ENCODE assay signal across 12 cellular contexts in the genomic region with DNA sequence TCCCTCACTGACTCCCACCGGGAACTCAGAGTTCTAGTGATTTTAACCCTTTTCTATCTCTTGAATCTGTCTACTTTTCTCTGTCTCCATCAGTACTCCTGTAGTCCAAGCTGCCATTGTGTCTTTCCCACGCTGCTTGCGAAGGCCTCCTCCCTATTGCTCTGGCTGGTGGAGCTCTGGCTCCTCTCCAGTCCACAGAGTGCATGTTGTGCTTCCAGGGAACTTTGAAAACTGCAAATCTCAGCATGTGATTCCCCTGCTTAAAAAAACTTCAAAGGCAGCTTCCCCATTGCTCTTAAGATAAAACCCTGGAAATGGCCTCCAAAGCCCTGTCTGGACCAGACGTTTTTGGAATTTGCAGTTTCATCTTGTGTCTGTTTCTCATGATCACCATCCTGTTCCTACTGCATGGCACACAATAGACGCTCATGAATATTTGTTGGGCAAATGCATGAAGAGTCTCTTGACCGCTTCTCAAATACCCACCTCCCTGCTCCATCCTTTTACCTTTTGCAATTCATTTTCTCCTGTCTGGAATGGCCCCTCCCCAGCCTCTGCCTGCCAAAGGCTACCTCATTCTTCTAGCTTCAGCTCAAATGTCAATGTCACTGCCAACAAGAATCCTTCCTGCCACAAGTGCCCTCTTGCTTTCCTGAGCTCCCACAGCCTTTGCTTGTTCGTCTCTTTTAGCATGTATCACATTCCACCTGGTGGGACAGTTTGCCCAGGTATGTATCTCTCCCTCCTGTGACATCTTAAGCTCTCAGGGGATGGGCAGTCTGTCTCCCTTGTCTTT.
DNase-seq lines count a peak whose midpoint lies in the region; ATAC-seq and TF ChIP-seq lines count a peak whose summit lies in the region.
"Had no signal": no experiment of that assay in that cellular context is flagged by ENCODE, and none has a peak within 500 bp of the region (broad histone marks: within the 10 kb centered on the region; RNA-seq: fewer than 3 reads in every experiment).

No MANE protein-coding gene starts in this region.

- H3K4me1 Mint-ChIP-seq in neural crest cell, result peaks cover 10% of the 10 kb centered on the region

- no peak for TF ChIP-seq EP300 in SK-N-SH (IDR thresholded peaks at IDR 0.05; ENCODE audit: borderline replicate concordance in 1 of 2, low read depth in 1 of 2, low read length in 1 of 2)

- DNase-seq in SK-N-SH (no peak), fibroblast of the aortic adventitia (ENCODE audit: low read depth) (peak; percentile 73), neural crest cell (ENCODE audit: low read depth, low spot score) (no peak), ureter (ENCODE audit: low spot score) (peak; percentile 59), HT-29 (ENCODE audit: low spot score) (no peak)
- DNase-seq: NCI-H526 treated with DMSO at 0.1 percent for 48 hours had no signal

- peaks cover 0 to 15% of the 10 kb centered on the region in 2 experiments for H3K36me3 ChIP-seq in SK-N-SH (replicated peaks in 1 of 2; ENCODE audit: control insufficient read depth in 1 of 2, insufficient read depth in 2 of 2, low read length in 1 of 2)

- peaks cover 14 to 41% of the 10 kb centered on the region in 2 experiments for H3K4me1 ChIP-seq in SK-N-SH (ENCODE audit: control insufficient read depth in 1 of 2, insufficient read depth in 2 of 2, low read depth in 1 of 2, low read length in 1 of 2)

- H2AFZ ChIP-seq in SK-N-SH (ENCODE audit: low read depth), result peak overlapping the region; percentile 19; the same call in 1 of the 2 replicates

- POLR2A ChIA-PET in SK-N-SH (lab: Yijun Ruan, JAX), result no interaction called here

- peaks cover 14% of the 10 kb centered on the region for H3F3A ChIP-seq in SK-N-SH (replicated peaks; ENCODE audit: insufficient read depth)

- 0 out of 2 replicates have a peak overlapping the region, but pooled peaks have one; percentile 15 for H3K4me2 ChIP-seq in SK-N-SH

- peak overlapping the region; percentile 40 to 63; a peak in 3 of 4 replicates for H3K27ac ChIP-seq in SK-N-SH (ENCODE audit: low read depth in 2 of 2, low read length in 1 of 2)
- H3K27ac ChIP-seq: VCaP had no signal

- peak overlapping the region; percentile 15 for H3K27ac Mint-ChIP-seq in neural crest cell (ENCODE audit: unreplicated experiment)
- H3K27ac Mint-ChIP-seq: activated naive CD4-positive, alpha-beta T cell treated with anti-CD3 and anti-CD28 coated beads, Interleukin-2, amount 50 U/mL, for 24 hours; stimulated activated naive CD8-positive, alpha-beta T cell treated with anti-CD3 and anti-CD28 coated beads, Interleukin-15, Interleukin-2, amounts not matched to agents 100 ng/mL and 50 ng/mL, for 24 hours had no signal

- CTCF ChIA-PET in SK-N-SH (lab: Yijun Ruan, JAX), result interaction anchor here (1.4 to 2.2 kb wide), 2 partner anchors 21 to 33 kb away, joined by 3 to 4 read pairs; no protein-coding TSS in a partner anchor

- H3K9me3 Mint-ChIP-seq in neural crest cell, result no peaks in the 10 kb centered on the region

- no peak for TF ChIP-seq CTCF in SK-N-SH (IDR thresholded peaks at IDR 0.05)
- TF ChIP-seq CTCF in fibroblast of the aortic adventitia (IDR thresholded peaks at IDR 0.05; ENCODE audit: insufficient read depth, low read length), result no peak
- TF ChIP-seq CTCF in neural crest cell (conservative IDR thresholded peaks at IDR 0.05), result no peak

- ATAC-seq in SK-N-SH treated with all-trans-retinoic acid at 6 μM for 48 hours (no peak), HG02798 (IDR thresholded peaks at IDR 0.05; ENCODE audit: poor library complexity, unreplicated experiment) (no peak), GM18868 (IDR thresholded peaks at IDR 0.05; ENCODE audit: unreplicated experiment) (no peak)

- H3K27me3 Mint-ChIP-seq in neural crest cell (ENCODE audit: low read depth), result peaks cover 2% of the 10 kb centered on the region
- H3K27me3 Mint-ChIP-seq: activated naive CD4-positive, alpha-beta T cell treated with anti-CD3 and anti-CD28 coated beads, Interleukin-2, amount 50 U/mL, for 24 hours; stimulated activated naive CD8-positive, alpha-beta T cell treated with anti-CD3 and anti-CD28 coated beads, Interleukin-15, Interleukin-2, amounts not matched to agents 100 ng/mL and 50 ng/mL, for 24 hours had no signal

- WGBS in SK-N-SH (ENCODE audit: low lambda C conversion rate), result 91% methylated on average over 7 of the region's 7 CpGs

- no peaks in the 10 kb centered on the region for H3K27me3 ChIP-seq in SK-N-SH (ENCODE audit: insufficient read depth)

- no peaks in the 10 kb centered on the region for H4K20me1 ChIP-seq in SK-N-SH (ENCODE audit: insufficient read depth)

- no peaks in the 10 kb centered on the region for H3K36me3 Mint-ChIP-seq in neural crest cell (ENCODE audit: low read depth)

- H3K9me3 ChIP-seq in SK-N-SH, result no peaks in the 10 kb centered on the region

- no peaks in the 10 kb centered on the region for H3K9me2 ChIP-seq in SK-N-SH

- TF ChIP-seq RAD21 in SK-N-SH (IDR thresholded peaks at IDR 0.05; ENCODE audit: low read length), result no peak

- H3K4me3 Mint-ChIP-seq in neural crest cell, result no peak overlapping the region
- H3K4me3 Mint-ChIP-seq: activated naive CD4-positive, alpha-beta T cell treated with anti-CD3 and anti-CD28 coated beads, Interleukin-2, amount 50 U/mL, for 24 hours; stimulated activated naive CD8-positive, alpha-beta T cell treated with anti-CD3 and anti-CD28 coated beads, Interleukin-15, Interleukin-2, amounts not matched to agents 100 ng/mL and 50 ng/mL, for 24 hours had no signal

- no peak overlapping the region for H3K9ac ChIP-seq in SK-N-SH

- H3K4me3 ChIP-seq in SK-N-SH (ENCODE audit: low read depth in 2 of 2, low read length in 1 of 2) (no peak overlapping the region), fibroblast of the aortic adventitia (ENCODE audit: low read depth, low read length) (no peak overlapping the region)

- no peaks in the 10 kb centered on the region for H3K79me2 ChIP-seq in SK-N-SH (ENCODE audit: insufficient read depth)

TF ChIP-seq in SK-N-SH, 30 proteins besides CTCF, POLR2A, EP300 and RAD21 (continues in another document):
- TF ChIP-seq, protein P1, sequence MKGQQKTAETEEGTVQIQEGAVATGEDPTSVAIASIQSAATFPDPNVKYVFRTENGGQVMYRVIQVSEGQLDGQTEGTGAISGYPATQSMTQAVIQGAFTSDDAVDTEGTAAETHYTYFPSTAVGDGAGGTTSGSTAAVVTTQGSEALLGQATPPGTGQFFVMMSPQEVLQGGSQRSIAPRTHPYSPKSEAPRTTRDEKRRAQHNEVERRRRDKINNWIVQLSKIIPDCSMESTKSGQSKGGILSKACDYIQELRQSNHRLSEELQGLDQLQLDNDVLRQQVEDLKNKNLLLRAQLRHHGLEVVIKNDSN (IDR thresholded peaks at IDR 0.05; ENCODE audit: borderline replicate concordance, low read depth), result no peak
- TF ChIP-seq MXI1 (IDR thresholded peaks at IDR 0.05; ENCODE audit: low read depth, low read length), result no peak

TF ChIP-seq in SK-N-SH treated with all-trans-retinoic acid at 6 μM for 48 hours, 23 proteins besides CTCF, POLR2A, EP300 and RAD21 (continues in another document):
- no peak for TF ChIP-seq ARNTL (CRISPR knock-in tag; IDR thresholded peaks at IDR 0.05; ENCODE audit: borderline replicate concordance, low read depth)
- no peak for TF ChIP-seq TOX (CRISPR knock-in tag; IDR thresholded peaks at IDR 0.05; ENCODE audit: borderline replicate concordance)
- no peak for TF ChIP-seq ZFP30 (CRISPR knock-in tag; IDR thresholded peaks at IDR 0.05)
- no peak for TF ChIP-seq TCF4 (CRISPR knock-in tag; IDR thresholded peaks at IDR 0.05; ENCODE audit: borderline replicate concordance)
- TF ChIP-seq PPARA (CRISPR knock-in tag; IDR thresholded peaks at IDR 0.05; ENCODE audit: borderline replicate concordance), result no peak
- TF ChIP-seq, protein P2, sequence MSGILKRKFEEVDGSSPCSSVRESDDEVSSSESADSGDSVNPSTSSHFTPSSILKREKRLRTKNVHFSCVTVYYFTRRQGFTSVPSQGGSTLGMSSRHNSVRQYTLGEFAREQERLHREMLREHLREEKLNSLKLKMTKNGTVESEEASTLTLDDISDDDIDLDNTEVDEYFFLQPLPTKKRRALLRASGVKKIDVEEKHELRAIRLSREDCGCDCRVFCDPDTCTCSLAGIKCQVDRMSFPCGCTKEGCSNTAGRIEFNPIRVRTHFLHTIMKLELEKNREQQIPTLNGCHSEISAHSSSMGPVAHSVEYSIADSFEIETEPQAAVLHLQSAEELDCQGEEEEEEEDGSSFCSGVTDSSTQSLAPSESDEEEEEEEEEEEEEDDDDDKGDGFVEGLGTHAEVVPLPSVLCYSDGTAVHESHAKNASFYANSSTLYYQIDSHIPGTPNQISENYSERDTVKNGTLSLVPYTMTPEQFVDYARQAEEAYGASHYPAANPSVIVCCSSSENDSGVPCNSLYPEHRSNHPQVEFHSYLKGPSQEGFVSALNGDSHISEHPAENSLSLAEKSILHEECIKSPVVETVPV (CRISPR knock-in tag; IDR thresholded peaks at IDR 0.05), result no peak
- TF ChIP-seq OSR1 (CRISPR knock-in tag; IDR thresholded peaks at IDR 0.05), result no peak
- TF ChIP-seq, protein P3, sequence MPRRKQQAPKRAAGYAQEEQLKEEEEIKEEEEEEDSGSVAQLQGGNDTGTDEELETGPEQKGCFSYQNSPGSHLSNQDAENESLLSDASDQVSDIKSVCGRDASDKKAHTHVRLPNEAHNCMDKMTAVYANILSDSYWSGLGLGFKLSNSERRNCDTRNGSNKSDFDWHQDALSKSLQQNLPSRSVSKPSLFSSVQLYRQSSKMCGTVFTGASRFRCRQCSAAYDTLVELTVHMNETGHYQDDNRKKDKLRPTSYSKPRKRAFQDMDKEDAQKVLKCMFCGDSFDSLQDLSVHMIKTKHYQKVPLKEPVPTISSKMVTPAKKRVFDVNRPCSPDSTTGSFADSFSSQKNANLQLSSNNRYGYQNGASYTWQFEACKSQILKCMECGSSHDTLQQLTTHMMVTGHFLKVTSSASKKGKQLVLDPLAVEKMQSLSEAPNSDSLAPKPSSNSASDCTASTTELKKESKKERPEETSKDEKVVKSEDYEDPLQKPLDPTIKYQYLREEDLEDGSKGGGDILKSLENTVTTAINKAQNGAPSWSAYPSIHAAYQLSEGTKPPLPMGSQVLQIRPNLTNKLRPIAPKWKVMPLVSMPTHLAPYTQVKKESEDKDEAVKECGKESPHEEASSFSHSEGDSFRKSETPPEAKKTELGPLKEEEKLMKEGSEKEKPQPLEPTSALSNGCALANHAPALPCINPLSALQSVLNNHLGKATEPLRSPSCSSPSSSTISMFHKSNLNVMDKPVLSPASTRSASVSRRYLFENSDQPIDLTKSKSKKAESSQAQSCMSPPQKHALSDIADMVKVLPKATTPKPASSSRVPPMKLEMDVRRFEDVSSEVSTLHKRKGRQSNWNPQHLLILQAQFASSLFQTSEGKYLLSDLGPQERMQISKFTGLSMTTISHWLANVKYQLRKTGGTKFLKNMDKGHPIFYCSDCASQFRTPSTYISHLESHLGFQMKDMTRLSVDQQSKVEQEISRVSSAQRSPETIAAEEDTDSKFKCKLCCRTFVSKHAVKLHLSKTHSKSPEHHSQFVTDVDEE (CRISPR knock-in tag; IDR thresholded peaks at IDR 0.05), result no peak
- no peak for TF ChIP-seq ZFP3 (CRISPR knock-in tag; IDR thresholded peaks at IDR 0.05)

Comparison
In these comparisons a context has a peak if more than half of its experiments do, and no peak if none do; other contexts are left out.
1. DNase-seq: peak in fibroblast of the aortic adventitia (single experiment) and ureter (single experiment); none in SK-N-SH (single experiment), neural crest cell (single experiment) and HT-29 (single experiment).